In the genomic region with DNA sequence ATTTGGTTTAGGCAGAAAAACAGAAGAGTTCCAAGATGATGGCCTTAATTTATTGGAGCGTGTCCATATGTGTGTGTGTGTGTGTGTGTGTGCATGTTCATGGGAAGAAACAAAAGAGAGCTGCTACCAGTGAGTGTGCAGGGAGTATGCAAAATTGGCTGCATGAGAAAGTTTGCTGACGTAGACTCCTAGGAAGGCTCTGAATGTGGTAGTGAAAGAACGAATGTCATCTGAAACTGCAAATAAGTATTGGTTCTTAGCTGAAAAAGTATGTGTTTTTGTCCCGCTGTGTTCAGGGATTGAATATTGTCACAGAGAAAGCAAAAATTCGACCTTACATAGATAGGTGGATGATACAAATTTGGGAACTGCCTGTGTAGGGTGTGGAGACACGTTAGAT, we compare ENCODE assay signal across 35 cellular contexts.
"Had no signal": no experiment of that assay in that cellular context is flagged by ENCODE, and none has a peak within 500 bp of the region (broad histone marks: within the 10 kb centered on the region; RNA-seq: fewer than 3 reads in every experiment).

No MANE protein-coding gene starts in this region.

- H3K4me2 ChIP-seq: KMS-11 had no signal

- H3K9me3 ChIP-seq: MG63 had no signal

- DNase-seq: Karpas-422, Kasumi-1, KG1, MG63, MV-4-11, NCI-H1048, NCI-H1092, NCI-H1092 treated with DMSO at 0.1 percent for 48 hours, NCI-H1105, NCI-H1105 treated with DMSO at 0.1 percent for 48 hours, NCI-H1417, NCI-H1417 treated with DMSO at 0.1 percent for 48 hours, NCI-H1436, NCI-H1436 treated with DMSO at 0.1 percent for 48 hours, NCI-H146, NCI-H1694, NCI-H1694 treated with DMSO at 0.1 percent for 48 hours, NCI-H187, NCI-H187 treated with DMSO at 0.1 percent for 48 hours, NCI-H1930, NCI-H2029, NCI-H2029 treated with DMSO at 0.1 percent for 48 hours, NCI-H2081, NCI-H2081 treated with DMSO at 0.1 percent for 48 hours, NCI-H2107, NCI-H2171, NCI-H2171 treated with DMSO at 0.1 percent for 48 hours, NCI-H2227 treated with DMSO at 0.1 percent for 48 hours, NCI-H226, NCI-H345, NCI-H446, NCI-H446 treated with DMSO at 0.1 percent for 48 hours, NCI-H510A, NCI-H510A treated with DMSO at 0.1 percent for 48 hours had no signal

- H3K36me3 ChIP-seq: MG63 had no signal

- H3K9ac ChIP-seq: KMS-11 had no signal

- H3K27ac ChIP-seq: KMS-11 had no signal

- H3K27me3 ChIP-seq: MG63 had no signal

- H3K4me3 ChIP-seq: MG63 had no signal
